1 cellular context compared by ENCODE assay signal in genomic region chr21:42539342-42539741, GRCh38.
TF ChIP-seq lines count a peak whose summit lies in the region.

No MANE protein-coding gene starts in this region.

TF ChIP-seq in GM23338, 12 proteins besides CTCF, POLR2A, EP300 and RAD21 (continued from another document):
- TF ChIP-seq ZNF462 (CRISPR knock-in tag; IDR thresholded peaks at IDR 0.05) (no peak), POLR2AphosphoS5 (IDR thresholded peaks at IDR 0.05; ENCODE audit: low read depth) (no peak), NANOG (IDR thresholded peaks at IDR 0.05; ENCODE audit: borderline replicate concordance) (no peak), REST (IDR thresholded peaks at IDR 0.05; ENCODE audit: unreplicated experiment) (no peak), JUNB (IDR thresholded peaks at IDR 0.05; ENCODE audit: unreplicated experiment) (no peak), EZH2 (IDR thresholded peaks at IDR 0.05; ENCODE audit: low read depth, unreplicated experiment) (no peak), EZH2phosphoT487 (IDR thresholded peaks at IDR 0.05; ENCODE audit: unreplicated experiment) (no peak), ETS1 (IDR thresholded peaks at IDR 0.05) (no peak), ZNF114 (CRISPR knock-in tag; IDR thresholded peaks at IDR 0.05) (no peak), STAT1 (IDR thresholded peaks at IDR 0.05; ENCODE audit: unreplicated experiment) (no peak)
TF ChIP-seq in GM23338: peak in this region for 0.
